In the genomic region with DNA sequence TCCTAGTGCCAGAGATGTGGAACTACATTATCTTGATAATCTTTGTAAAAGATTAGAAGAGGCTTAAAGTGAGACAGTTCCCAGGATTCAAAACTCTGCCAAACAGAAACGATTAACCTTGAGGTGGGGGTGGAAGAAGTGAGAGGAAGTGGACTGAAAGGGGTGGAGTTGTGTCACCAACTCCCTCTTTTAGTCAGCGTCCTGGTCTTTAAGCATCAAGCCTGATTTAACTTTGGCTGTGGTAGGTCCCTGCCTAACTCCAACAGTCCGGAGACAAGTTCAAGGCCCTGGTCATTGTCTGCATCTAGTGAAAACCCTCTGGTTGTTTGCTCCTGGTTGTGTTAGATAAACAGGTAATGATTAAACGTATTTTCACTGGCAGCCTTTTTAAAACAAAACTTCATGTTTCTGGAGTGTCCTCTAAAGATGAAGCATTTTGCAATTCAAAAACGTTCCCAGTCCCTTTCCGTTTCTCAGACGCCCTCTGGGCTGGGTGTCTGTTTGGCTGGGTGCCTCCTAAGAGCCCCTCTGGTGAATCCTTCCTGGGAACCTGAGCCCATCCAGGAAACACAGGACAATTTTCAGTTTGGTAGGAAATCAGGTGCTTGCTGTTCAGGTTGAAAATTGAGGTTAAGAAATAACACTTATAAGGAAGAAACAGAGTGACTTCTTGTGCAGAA, we compare ENCODE assay signal across 14 cellular contexts.
DNase-seq lines count a peak whose midpoint lies in the region; ATAC-seq, FAIRE-seq and TF ChIP-seq lines count a peak whose summit lies in the region.
"Had no signal": no experiment of that assay in that cellular context is flagged by ENCODE, and none has a peak within 500 bp of the region (broad histone marks: within the 10 kb centered on the region; RNA-seq: fewer than 3 reads in every experiment).

No MANE protein-coding gene starts in this region.

- H3K27ac Mint-ChIP-seq in nephron = peak overlapping the region; percentile 50 to 81 (median 74)

- H2AFZ ChIP-seq in K562 (ENCODE audit: low read depth, low read length) = no peak overlapping the region

- H3K27me3 Mint-ChIP-seq in nephron (ENCODE audit: low read depth) = peaks cover 11% of the 10 kb centered on the region

- peak; percentile 91 for DNase-seq in NCI-H82 treated with DMSO at 0.1 percent for 48 hours (lab: John Stamatoyannopoulos, UW; ENCODE audit: unreplicated experiment)
- no peak for DNase-seq in K562 (ENCODE audit: extremely low read depth in 1 of 4, low spot score in 3 of 4)
- DNase-seq in HAP-1 (ENCODE audit: low spot score in 2 of 2) = no peak
- DNase-seq in DMS114 treated with DMSO at 0.1 percent for 48 hours (lab: John Stamatoyannopoulos, UW; ENCODE audit: unreplicated experiment) = no peak
- no peak for DNase-seq in GM10266 (ENCODE audit: extremely low spot score)
- DNase-seq in DMS53 treated with DMSO at 0.1 percent for 48 hours (lab: John Stamatoyannopoulos, UW; ENCODE audit: unreplicated experiment) = no peak
- DNase-seq: activated gamma-delta T cell treated with Interleukin-2 at 50 U/mL for 16 hours; DMS153; KG1; NK-92 treated with Interleukin-12 subunit alpha and Interleukin-12 subunit beta, amount 100 ng/mL, for 24 hours; right cardiac atrium; T1000 had no signal

- WGBS in K562 (ENCODE audit: insufficient coverage, low coverage, missing lambda C conversion rate) = 1% methylated on average over 7 of the region's 7 CpGs

- no peak for TF ChIP-seq EP300 in K562 (IDR thresholded peaks at IDR 0.05; ENCODE audit: low read length)

- BruUV-seq in K562 (replicated peaks; lab: Mats Ljungman, UMichigan) = no TSS peak

- ATAC-seq in GM19438 (IDR thresholded peaks at IDR 0.05; ENCODE audit: low read depth, unreplicated experiment) (peak; percentile 61), K562 (no peak)

- H3K36me3 ChIP-seq in K562 (ENCODE audit: control insufficient read depth, insufficient read depth, low read length) = no peaks in the 10 kb centered on the region
- no peaks in the 10 kb centered on the region for H3K36me3 ChIP-seq in HAP-1 (replicated peaks)

- H3K4me3 ChIP-seq in K562 (no peak overlapping the region), HAP-1 (no peak overlapping the region)

- H3K9me1 ChIP-seq in K562 (ENCODE audit: control insufficient read depth, insufficient read depth, low read length) = no peaks in the 10 kb centered on the region

- TF ChIP-seq CTCF in K562 (IDR thresholded peaks at IDR 0.05 in 2 of 3, conservative IDR thresholded peaks at IDR 0.05 in 1 of 3; ENCODE audit: insufficient read depth in 2 of 3, low read depth in 1 of 3, low read length in 3 of 3) (no peak), nephron (IDR thresholded peaks at IDR 0.05; ENCODE audit: unreplicated experiment in 3 of 3) (no peak), GM10266 (IDR thresholded peaks at IDR 0.05; ENCODE audit: control insufficient read depth, insufficient read depth, low read depth, missing control alignments) (no peak)

- H3K27me3 ChIP-seq in K562 (ENCODE audit: control insufficient read depth in 2 of 2, insufficient read depth in 2 of 2, low read length in 2 of 2) = peaks cover 0 to 9% of the 10 kb centered on the region in 2 experiments; a peak in 2 of 5 replicates
- H3K27me3 ChIP-seq in HAP-1 (ENCODE audit: low read depth) = no peaks in the 10 kb centered on the region; the same call in 1 of the 2 replicates

- no peaks in the 10 kb centered on the region for H3K9me3 Mint-ChIP-seq in nephron

- H3K4me1 Mint-ChIP-seq in nephron = peaks cover 41% of the 10 kb centered on the region

- no peaks in the 10 kb centered on the region for H3K79me2 ChIP-seq in K562 (ENCODE audit: control insufficient read depth, insufficient read depth, low read length)

- POLR2A ChIA-PET in K562 (lab: Yijun Ruan, JAX) = no interaction called here

- no peak for TF ChIP-seq POLR2A in K562 (conservative IDR thresholded peaks at IDR 0.05)

- no peaks in the 10 kb centered on the region; the same call in 1 of the 2 replicates for H4K20me1 ChIP-seq in K562 (replicated peaks; ENCODE audit: control insufficient read depth, insufficient read depth, low read length)

- CTCF ChIA-PET in K562 (lab: Yijun Ruan, JAX; ENCODE audit: low intra/inter-chr PET ratio) = no interaction called here

- H3K9ac ChIP-seq in K562 (ENCODE audit: insufficient read depth in 1 of 2, low read depth in 2 of 2, low read length in 2 of 2) = no peak overlapping the region

- H3K4me1 ChIP-seq in K562 (replicated peaks in 1 of 2; ENCODE audit: control insufficient read depth in 2 of 2, insufficient read depth in 2 of 2, low read length in 2 of 2) = no peaks in the 10 kb centered on the region
- no peaks in the 10 kb centered on the region for H3K4me1 ChIP-seq in HAP-1

- no peak for FAIRE-seq in K562 (lab: Jason Lieb, UNC)

- intact Hi-C loops in K562 (cut with micrococcal nuclease) = no loop called here

- no peak for TF ChIP-seq RAD21 in K562 (CRISPR knock-in tag; conservative IDR thresholded peaks at IDR 0.05 in 1 of 2, IDR thresholded peaks at IDR 0.05 in 1 of 2)

- in situ Hi-C loops in K562 (cut with MboI) (no loop called here), HAP-1 (cut with MboI; ENCODE audit: low sequenced_read_pairs) (no loop called here)

- H3K36me3 Mint-ChIP-seq in nephron (ENCODE audit: low read depth) = no peaks in the 10 kb centered on the region

- H3K27ac ChIP-seq in K562 (ENCODE audit: extremely low read depth, low read depth, low read length) = no peak overlapping the region

- no peaks in the 10 kb centered on the region for H3K9me3 ChIP-seq in K562 (replicated peaks; ENCODE audit: control insufficient read depth, insufficient read depth, low read depth, low read length)
- no peaks in the 10 kb centered on the region; the same call in 1 of the 2 replicates for H3K9me3 ChIP-seq in HAP-1

- H3K4me2 ChIP-seq in K562 (ENCODE audit: insufficient read depth, low read length) = no peak overlapping the region

- H3K4me3 Mint-ChIP-seq in nephron = no peak overlapping the region

TF ChIP-seq in K562, 482 proteins besides CTCF, POLR2A, EP300 and RAD21:
- TF ChIP-seq GABPA (tag; conservative IDR thresholded peaks at IDR 0.05; ENCODE audit: low read depth) = no peak
- no peak for TF ChIP-seq SAP30 (IDR thresholded peaks at IDR 0.05; ENCODE audit: borderline replicate concordance, insufficient read depth, low read depth, low read length, poor library complexity, severe bottlenecking)
- TF ChIP-seq SPI1 (IDR thresholded peaks at IDR 0.05; ENCODE audit: borderline replicate concordance, low read depth, low read length) = peak; percentile 23; the same call in 1 of the 2 replicates
- TF ChIP-seq, protein P1, sequence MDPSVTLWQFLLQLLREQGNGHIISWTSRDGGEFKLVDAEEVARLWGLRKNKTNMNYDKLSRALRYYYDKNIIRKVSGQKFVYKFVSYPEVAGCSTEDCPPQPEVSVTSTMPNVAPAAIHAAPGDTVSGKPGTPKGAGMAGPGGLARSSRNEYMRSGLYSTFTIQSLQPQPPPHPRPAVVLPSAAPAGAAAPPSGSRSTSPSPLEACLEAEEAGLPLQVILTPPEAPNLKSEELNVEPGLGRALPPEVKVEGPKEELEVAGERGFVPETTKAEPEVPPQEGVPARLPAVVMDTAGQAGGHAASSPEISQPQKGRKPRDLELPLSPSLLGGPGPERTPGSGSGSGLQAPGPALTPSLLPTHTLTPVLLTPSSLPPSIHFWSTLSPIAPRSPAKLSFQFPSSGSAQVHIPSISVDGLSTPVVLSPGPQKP (CRISPR knock-in tag; IDR thresholded peaks at IDR 0.05) = no peak
